In the genomic region with DNA sequence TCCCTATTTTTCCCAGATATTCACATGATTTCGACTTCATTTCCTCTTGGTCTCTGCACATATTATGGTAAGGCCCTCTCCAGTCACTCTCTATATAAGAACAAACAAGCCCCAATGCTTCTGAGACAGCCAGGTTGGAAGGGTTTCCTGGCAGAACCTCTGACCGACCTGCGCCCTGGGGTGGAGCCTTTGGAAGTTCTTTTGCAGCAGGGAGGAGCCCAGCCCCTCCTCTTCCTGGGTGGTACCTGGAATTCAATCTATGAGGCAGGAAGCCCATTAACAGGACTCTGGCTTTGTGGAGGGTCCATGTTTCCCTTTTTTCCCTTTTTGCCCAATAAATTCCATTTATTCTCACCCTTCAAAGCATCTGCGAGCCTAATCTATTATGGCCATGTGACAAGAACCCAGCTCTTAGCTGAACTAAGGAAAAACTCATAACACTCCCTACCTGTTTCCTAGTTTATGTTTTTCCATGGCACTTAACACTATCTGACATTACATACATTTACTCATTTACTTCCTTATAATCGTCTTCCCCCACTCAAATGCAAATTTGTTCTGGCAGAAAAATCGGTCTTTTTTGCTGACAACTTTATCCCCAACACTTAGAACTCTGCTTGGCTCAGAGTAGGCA, we compare ENCODE assay signal across 16 cellular contexts.
DNase-seq lines count a peak whose midpoint lies in the region; FAIRE-seq and TF ChIP-seq lines count a peak whose summit lies in the region.
"Had no signal": no experiment of that assay in that cellular context is flagged by ENCODE, and none has a peak within 500 bp of the region (broad histone marks: within the 10 kb centered on the region; RNA-seq: fewer than 3 reads in every experiment).

No MANE protein-coding gene starts in this region.

- H3K27me3 ChIP-seq in H1 (replicated peaks in 1 of 4; ENCODE audit: control insufficient read depth in 3 of 4, extremely low read depth in 1 of 4, insufficient read depth in 3 of 4, low read length in 3 of 4) = peaks cover 0 to 1% (median 0%) of the 10 kb centered on the region in 4 experiments; a peak in 1 of 7 replicates
- peaks cover 0 to 3% of the 10 kb centered on the region in 2 donors for H3K27me3 ChIP-seq in small intestine (ENCODE audit: control insufficient read depth in 2 of 2, insufficient read depth in 2 of 2, low read length in 2 of 2)
- H3K27me3 ChIP-seq: BLaER1 treated with 17β-estradiol and CSF1 and Interleukin-3, amounts not matched to agents 10 nM and 100 nM had no signal

- H3K4me2 ChIP-seq in H1 (ENCODE audit: insufficient read depth in 1 of 2, low read depth in 2 of 2, low read length in 2 of 2) = no peak overlapping the region
- H3K4me2 ChIP-seq: BLaER1 treated with 17β-estradiol and CSF1 and Interleukin-3, amounts not matched to agents 10 nM and 100 nM had no signal

- no peaks in the 10 kb centered on the region for H3K36me3 ChIP-seq in H1 (ENCODE audit: control insufficient read depth in 2 of 4, insufficient read depth in 4 of 4, low read length in 3 of 4)
- H3K36me3 ChIP-seq in small intestine (ENCODE audit: control insufficient read depth in 2 of 2, insufficient read depth in 2 of 2, low read length in 2 of 2) = no peaks in the 10 kb centered on the region
- H3K36me3 ChIP-seq: BLaER1 treated with 17β-estradiol and CSF1 and Interleukin-3, amounts not matched to agents 10 nM and 100 nM had no signal

- H3K56ac ChIP-seq in H1 (replicated peaks; ENCODE audit: insufficient read length, low read depth, low read length) = no peak overlapping the region

- WGBS in H1 (ENCODE audit: extremely low coverage in 1 of 2, insufficient coverage in 1 of 2, insufficient read length in 1 of 2, insufficient replicate concordance in 2 of 2, low coverage in 1 of 2, low lambda C conversion rate in 2 of 2, missing lambda C conversion rate in 1 of 2), 2 experiments = 88 to 100% methylated on average over 1 to 6 of the region's 6 CpGs
- 45 to 60% (median 46%) methylated on average over 6 of the region's 6 CpGs for WGBS in small intestine, 3 donors

- H2BK20ac ChIP-seq in H1 (ENCODE audit: low read length) = peak overlapping the region; percentile 15; the same call in 1 of the 2 replicates

- no peaks in the 10 kb centered on the region for H3K23me2 ChIP-seq in H1 (ENCODE audit: low read depth, low read length)

- H2BK12ac ChIP-seq in H1 (ENCODE audit: low read depth, low read length) = no peak overlapping the region

- H3K9me3 ChIP-seq in H1 (ENCODE audit: insufficient read depth in 2 of 2, low read depth in 1 of 2, low read length in 1 of 2) (no peaks in the 10 kb centered on the region), small intestine (ENCODE audit: control insufficient read depth, low read depth) (no peaks in the 10 kb centered on the region)

- H4K8ac ChIP-seq in H1 (ENCODE audit: extremely low read depth, insufficient read depth, low read length) = no peak overlapping the region

- H4K20me1 ChIP-seq in H1 (replicated peaks in 1 of 2; ENCODE audit: control insufficient read depth in 1 of 2, insufficient read depth in 2 of 2, low read length in 2 of 2) = no peaks in the 10 kb centered on the region
- H4K20me1 ChIP-seq: BLaER1 treated with 17β-estradiol and CSF1 and Interleukin-3, amounts not matched to agents 10 nM and 100 nM had no signal

- FAIRE-seq in H1 (lab: Jason Lieb, UNC) (no peak), small intestine (lab: Jason Lieb, UNC) (no peak)
- FAIRE-seq: K562 had no signal

- TF ChIP-seq POLR2A in H1 (IDR thresholded peaks at IDR 0.05; ENCODE audit: control extremely low read depth in 1 of 2, low read depth in 2 of 2, low read length in 2 of 2) = no peak

- H3K23ac ChIP-seq in H1 (ENCODE audit: insufficient read length) = no peak overlapping the region

- no peak for TF ChIP-seq RAD21 in H1 (IDR thresholded peaks at IDR 0.05 in 1 of 2, conservative IDR thresholded peaks at IDR 0.05 in 1 of 2; ENCODE audit: low read depth in 2 of 2, low read length in 2 of 2)

- no peak overlapping the region for H4K5ac ChIP-seq in H1 (ENCODE audit: insufficient read length, low read depth, low read length)

- no peak overlapping the region for H2BK15ac ChIP-seq in H1 (ENCODE audit: low read length)

- H3K9ac ChIP-seq in H1 (replicated peaks in 1 of 4; ENCODE audit: extremely low read depth in 1 of 4, low read depth in 3 of 4, low read length in 3 of 4) = no peak overlapping the region
- H3K9ac ChIP-seq: BLaER1 treated with 17β-estradiol and CSF1 and Interleukin-3, amounts not matched to agents 10 nM and 100 nM had no signal

- no peaks in the 10 kb centered on the region for H3K79me2 ChIP-seq in H1 (ENCODE audit: control insufficient read depth in 1 of 2, insufficient read depth in 2 of 2, low read length in 2 of 2)

- in situ Hi-C loops in G401 (cut with HindIII; ENCODE audit: low sequenced_read_pairs) = no loop called here

- no peak for TF ChIP-seq CTCF in H1 (IDR thresholded peaks at IDR 0.05; ENCODE audit: control extremely low read depth in 1 of 3, insufficient read depth in 1 of 3, low read depth in 1 of 3, low read length in 3 of 3)

- TF ChIP-seq EP300 in H1 (IDR thresholded peaks at IDR 0.05; ENCODE audit: borderline replicate concordance in 1 of 2, low read depth in 2 of 2, low read length in 2 of 2) = no peak

- H2BK120ac ChIP-seq in H1 (replicated peaks; ENCODE audit: low read depth, low read length) = peak overlapping the region; percentile 15

- H3K4me3 ChIP-seq in H1 (ENCODE audit: extremely low read depth in 1 of 4, insufficient read depth in 2 of 4, low read depth in 3 of 4, low read length in 4 of 4) = no peak overlapping the region
- no peak overlapping the region for H3K4me3 ChIP-seq in small intestine (ENCODE audit: low read depth in 1 of 2, low read length in 2 of 2)
- H3K4me3 ChIP-seq: BLaER1 treated with 17β-estradiol and CSF1 and Interleukin-3, amounts not matched to agents 10 nM and 100 nM; K562 had no signal

- H3K4me1 ChIP-seq in H1 (replicated peaks in 1 of 4; ENCODE audit: control insufficient read depth in 3 of 4, insufficient read depth in 4 of 4, low read length in 3 of 4) (peaks cover 0 to 10% (median 5%) of the 10 kb centered on the region in 4 experiments; a peak in 5 of 7 replicates), small intestine (ENCODE audit: control insufficient read depth in 2 of 2, insufficient read depth in 1 of 2, low read depth in 1 of 2, low read length in 1 of 2) (no peaks in the 10 kb centered on the region)

- H3K14ac ChIP-seq in H1 (ENCODE audit: insufficient read length) = no peak overlapping the region

- DNase-seq in G401 (ENCODE audit: low spot score) = peak; percentile 71
- DNase-seq in HT-29 (ENCODE audit: low spot score) = peak; percentile 58
- DNase-seq in H1 (ENCODE audit: low read depth in 1 of 2, low spot score in 2 of 2) = no peak
- DNase-seq in small intestine = peak; percentile 20
- DNase-seq in NCI-H187 (lab: John Stamatoyannopoulos, UW) = no peak
- DNase-seq in DMS79 (lab: John Stamatoyannopoulos, UW) = no peak
- DNase-seq in stimulated activated CD4-positive, alpha-beta T cell treated with anti-CD3 and anti-CD28 coated beads, Interleukin-2, amount 100 ng/mL, for 24 hours = no peak
- DNase-seq: Calu3; CD8-positive, alpha-beta T cell; DMS 273 treated with DMSO at 0.1 percent for 48 hours; DMS53; GDM1; GOT3; H9 had no signal

- H2BK5ac ChIP-seq in H1 (ENCODE audit: low read depth, low read length) = no peak overlapping the region

- POLR2A ChIA-PET in H1 (lab: Charles Lee; ENCODE audit: partially characterized antibody) = no interaction called here

- no peak overlapping the region for H2AK5ac ChIP-seq in H1 (ENCODE audit: low read depth, low read length)

- no peak overlapping the region for H3K4ac ChIP-seq in H1 (replicated peaks; ENCODE audit: insufficient read length, low read depth, low read length)

- no peaks in the 10 kb centered on the region for H3K79me1 ChIP-seq in H1 (ENCODE audit: low read depth, low read length)

- 0 out of 2 replicates have a peak overlapping the region, but pooled peaks have one; percentile 15 for H2AFZ ChIP-seq in H1 (ENCODE audit: low read length)

- CTCF ChIA-PET in H1 (lab: Charles Lee; ENCODE audit: partially characterized antibody) = no interaction called here

- no peak overlapping the region for H3K18ac ChIP-seq in H1 (ENCODE audit: extremely low read depth, low read length)

- no peak overlapping the region for H3K27ac ChIP-seq in H1 (ENCODE audit: low read depth, low read length)
- no peak overlapping the region for H3K27ac ChIP-seq in small intestine (ENCODE audit: low read depth in 1 of 2, low read length in 1 of 2)
- H3K27ac ChIP-seq: BLaER1 treated with 17β-estradiol and CSF1 and Interleukin-3, amounts not matched to agents 10 nM and 100 nM had no signal

- H4K91ac ChIP-seq in H1 (replicated peaks; ENCODE audit: insufficient read length, low read length) = no peak overlapping the region

TF ChIP-seq in H1, 55 proteins besides CTCF, POLR2A, EP300 and RAD21:
- TF ChIP-seq JUND (IDR thresholded peaks at IDR 0.05; ENCODE audit: low read length) (no peak), ZNF274 (IDR thresholded peaks at IDR 0.05; ENCODE audit: borderline replicate concordance, extremely low read depth, low read length) (no peak)

Comparison
In these comparisons a context has a peak if more than half of its experiments do, and no peak if none do; other contexts are left out.
1. DNase-seq: peak in G401 (single experiment), HT-29 (single experiment) and small intestine (single experiment); none in H1 (0 of 2), NCI-H187 (0 of 2), DMS79 (single experiment) and stimulated activated CD4-positive, alpha-beta T cell treated with anti-CD3 and anti-CD28 coated beads, Interleukin-2, amount 100 ng/mL, for 24 hours (0 of 2).